Comparison of ENCODE assay signal across 10 cellular contexts in the genomic region with DNA sequence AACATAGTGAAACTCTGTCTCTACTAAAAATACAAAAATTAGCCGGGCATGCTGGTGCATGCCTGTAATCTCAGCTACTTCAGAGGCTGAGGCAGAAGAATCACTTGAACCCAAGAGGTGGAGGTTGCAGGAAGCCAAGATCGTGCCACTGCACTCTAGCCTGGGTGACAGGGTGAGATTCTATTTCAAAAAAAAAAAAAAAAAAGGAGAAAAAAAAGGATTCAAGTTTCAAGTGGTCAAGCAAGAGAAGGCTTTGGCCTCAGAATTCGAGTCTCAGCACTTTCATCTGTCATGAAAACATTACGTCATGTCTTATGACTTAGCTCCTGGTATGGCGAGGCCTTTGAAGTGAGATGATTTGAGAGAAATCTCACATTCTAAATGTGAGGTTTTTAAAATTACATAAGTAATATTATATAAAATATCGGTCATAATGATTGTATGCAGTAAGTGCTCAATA. TPM values are rescaled to one million over a fixed set of nuclear protein-coding genes. Genes with fewer than 3 reads are reported as not detected.
DNase-seq lines count a peak whose midpoint lies in the region; ATAC-seq and TF ChIP-seq lines count a peak whose summit lies in the region.
"Had no signal": no experiment of that assay in that cellular context is flagged by ENCODE, and none has a peak within 500 bp of the region (broad histone marks: within the 10 kb centered on the region; RNA-seq: fewer than 3 reads in every experiment).

No MANE protein-coding gene starts in this region.

- peak; percentile 62 for DNase-seq in cardiac septum (ENCODE audit: low spot score)
- DNase-seq in Right ventricle myocardium superior, result no peak
- DNase-seq in stimulated activated naive B cell treated with anti-CD40 and anti-IgM and Interleukin-4, amounts not matched to agents 10 μg/mL and 1 μg/mL and 100 μg/mL, for 72 hours, result no peak
- no peak for DNase-seq in endodermal cell
- no peak for DNase-seq in NCI-H2107 treated with DMSO at 0.1 percent for 48 hours (lab: John Stamatoyannopoulos, UW; ENCODE audit: unreplicated experiment)
- DNase-seq: NCI-H345 had no signal

- H3K9me3 ChIP-seq in endodermal cell (ENCODE audit: control insufficient read depth, low read length), result no peaks in the 10 kb centered on the region

- WGBS in endodermal cell (ENCODE audit: insufficient coverage in 1 of 2, insufficient read length in 1 of 2), 2 experiments, result 87 to 92% methylated on average over 3 to 6 of the region's 6 CpGs

- H3K27me3 ChIP-seq in endodermal cell (ENCODE audit: control insufficient read depth, insufficient read depth, low read length, poor library complexity, severe bottlenecking), result no peaks in the 10 kb centered on the region

- intact Hi-C loops in cardiac septum (cut with DNase I), result no loop called here
- intact Hi-C loops in Right ventricle myocardium superior (cut with DNase I), result no loop called here

- ATAC-seq in Right ventricle myocardium superior (ENCODE audit: poor library complexity) (no peak), GM21825 (IDR thresholded peaks at IDR 0.05; ENCODE audit: unreplicated experiment) (peak; percentile 2), HG03354 (IDR thresholded peaks at IDR 0.05; ENCODE audit: poor library complexity, severe bottlenecking, unreplicated experiment) (peak; percentile 30)
- no peak for ATAC-seq in stimulated activated naive B cell treated with anti-CD40 and anti-IgM and Interleukin-4, amounts not matched to agents 10 μg/mL and 1 μg/mL and 100 μg/mL, for 72 hours (replicated peaks)
- ATAC-seq in activated CD4-positive, CD25-positive, alpha-beta regulatory T cell treated with anti-CD3 and anti-CD28 coated beads, Interleukin-2, amount 50 U/mL, for 24 hours, result no peak

- H3K9ac ChIP-seq in endodermal cell (ENCODE audit: extremely low read depth, low read length, poor library complexity, severe bottlenecking), result no peak overlapping the region
- H3K9ac ChIP-seq: parathyroid adenoma had no signal

- peak overlapping the region; percentile 96 for H3K27ac Mint-ChIP-seq in stimulated activated naive B cell treated with anti-CD40 and anti-IgM and Interleukin-4, amounts not matched to agents 10 μg/mL and 1 μg/mL and 100 μg/mL, for 72 hours
- H3K27ac Mint-ChIP-seq in endodermal cell, result no peak overlapping the region

- no peaks in the 10 kb centered on the region for H3K36me3 ChIP-seq in endodermal cell (ENCODE audit: control insufficient read depth, insufficient read depth, low read length)

- peak overlapping the region; percentile 68 to 77 for H3K4me3 Mint-ChIP-seq in stimulated activated naive B cell treated with anti-CD40 and anti-IgM and Interleukin-4, amounts not matched to agents 10 μg/mL and 1 μg/mL and 100 μg/mL, for 72 hours
- H3K4me3 Mint-ChIP-seq in endodermal cell, result no peak overlapping the region

- TF ChIP-seq CTCF in endodermal cell (conservative IDR thresholded peaks at IDR 0.05), result no peak

- H3K4me1 Mint-ChIP-seq in stimulated activated naive B cell treated with anti-CD40 and anti-IgM and Interleukin-4, amounts not matched to agents 10 μg/mL and 1 μg/mL and 100 μg/mL, for 72 hours, result peaks cover 20 to 22% of the 10 kb centered on the region in 2 donors
- H3K4me1 Mint-ChIP-seq in endodermal cell, result peaks cover 6% of the 10 kb centered on the region

- H3K9me3 Mint-ChIP-seq in stimulated activated naive B cell treated with anti-CD40 and anti-IgM and Interleukin-4, amounts not matched to agents 10 μg/mL and 1 μg/mL and 100 μg/mL, for 72 hours, result peaks cover 11 to 12% of the 10 kb centered on the region in 2 donors
- H3K9me3 Mint-ChIP-seq in endodermal cell, result peaks cover 6% of the 10 kb centered on the region

- no peaks in the 10 kb centered on the region for H3K4me1 ChIP-seq in endodermal cell (ENCODE audit: control insufficient read depth, insufficient read depth, low read length)
- H3K4me1 ChIP-seq: parathyroid adenoma had no signal

- H3K4me3 ChIP-seq in endodermal cell (ENCODE audit: low read length), result no peak overlapping the region

- H3K36me3 Mint-ChIP-seq in stimulated activated naive B cell treated with anti-CD40 and anti-IgM and Interleukin-4, amounts not matched to agents 10 μg/mL and 1 μg/mL and 100 μg/mL, for 72 hours, result peaks cover 13 to 18% of the 10 kb centered on the region in 2 donors
- no peaks in the 10 kb centered on the region for H3K36me3 Mint-ChIP-seq in endodermal cell (ENCODE audit: low read depth)

- no peak overlapping the region for H3K27ac ChIP-seq in endodermal cell (ENCODE audit: low read depth, low read length)
- H3K27ac ChIP-seq: parathyroid adenoma had no signal

- H3K27me3 Mint-ChIP-seq in stimulated activated naive B cell treated with anti-CD40 and anti-IgM and Interleukin-4, amounts not matched to agents 10 μg/mL and 1 μg/mL and 100 μg/mL, for 72 hours, result peaks cover 4 to 6% of the 10 kb centered on the region in 2 donors
- H3K27me3 Mint-ChIP-seq in endodermal cell (ENCODE audit: insufficient read depth), result no peaks in the 10 kb centered on the region

RNA-seq across cellular contexts. Expression of gene DHRSX, which starts 21.2 kb away (rescaled TPM):
- total RNA-seq in cardiac septum, result 24.9 TPM
- 29.9 TPM for total RNA-seq in Right ventricle myocardium superior
- total RNA-seq in endodermal cell, result 10 to 100 TPM; 36.5 to 45.4 TPM
- polyA plus RNA-seq in endodermal cell (2013, experiment 1 of 2), result 43.9 TPM
- polyA plus RNA-seq in endodermal cell (2013, experiment 2 of 2), result 47.7 TPM

RNA-seq across cellular contexts. Expression of gene ZBED1, which starts 21.2 kb away (rescaled TPM):
- total RNA-seq in cardiac septum, result 45.1 TPM
- 75.7 TPM for total RNA-seq in Right ventricle myocardium superior
- 10 to 100 TPM; 55.8 to 71.9 TPM for total RNA-seq in endodermal cell
- 39.2 TPM for polyA plus RNA-seq in endodermal cell (2013, experiment 1 of 2)
- polyA plus RNA-seq in endodermal cell (2013, experiment 2 of 2), result 41.0 TPM

Comparison
In these comparisons a context has a peak if more than half of its experiments do, and no peak if none do; other contexts are left out.
1. ATAC-seq: peak in GM21825 (single experiment) and HG03354 (single experiment); none in Right ventricle myocardium superior (single experiment), stimulated activated naive B cell treated with anti-CD40 and anti-IgM and Interleukin-4, amounts not matched to agents 10 μg/mL and 1 μg/mL and 100 μg/mL, for 72 hours (0 of 2) and activated CD4-positive, CD25-positive, alpha-beta regulatory T cell treated with anti-CD3 and anti-CD28 coated beads, Interleukin-2, amount 50 U/mL, for 24 hours (0 of 2).